In the genomic region with DNA sequence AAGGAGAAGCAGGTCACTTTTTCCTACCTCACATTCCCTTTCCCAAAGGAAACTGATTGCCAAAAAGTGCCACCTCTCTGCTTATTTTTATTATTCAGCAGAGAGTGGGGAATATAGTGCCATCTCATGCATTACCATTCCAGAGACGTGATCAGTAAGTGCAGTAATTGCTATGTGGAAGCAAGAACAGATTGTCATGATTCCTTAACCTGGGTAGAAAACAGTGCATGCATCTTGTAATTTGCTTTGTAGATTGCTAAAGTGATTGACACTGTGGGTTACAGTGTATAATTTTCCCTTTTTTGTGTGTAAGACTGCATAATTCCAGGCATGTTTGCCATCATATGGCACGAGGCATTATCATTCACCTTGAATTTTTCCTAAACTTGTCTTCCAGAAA, we compare ENCODE assay signal across 1 cellular context.
TF ChIP-seq lines count a peak whose summit lies in the region.

No MANE protein-coding gene starts in this region.

TF ChIP-seq in neural cell, 6 proteins besides CTCF, POLR2A, EP300 and RAD21 (continued from another document):
- TF ChIP-seq REST (IDR thresholded peaks at IDR 0.05; ENCODE audit: borderline replicate concordance): peak; percentile 77
- TF ChIP-seq TAF1 (IDR thresholded peaks at IDR 0.05; ENCODE audit: low read depth): no peak
TF ChIP-seq in neural cell: peak in this region for 3.
